ENCODE assay signal across 12 cellular contexts in genomic region chr11:62472063-62472884, GRCh38. TPM values are rescaled to one million over a fixed set of nuclear protein-coding genes. Genes with fewer than 3 reads are reported as not detected.
A peak's percentile ranks its signal among the peaks of the same experiment; 100 is the strongest.
DNase-seq lines count a peak whose midpoint lies in the region; ATAC-seq, FAIRE-seq and TF ChIP-seq lines count a peak whose summit lies in the region.
"Had no signal": no experiment of that assay in that cellular context is flagged by ENCODE, and none has a peak within 500 bp of the region (broad histone marks: within the 10 kb centered on the region; RNA-seq: fewer than 3 reads in every experiment).

No MANE protein-coding gene starts in this region.

- H3K4me1 ChIP-seq in fibroblast of lung (ENCODE audit: control insufficient read depth, extremely low read depth, insufficient read depth, low read length) (peaks cover 4% of the 10 kb centered on the region), psoas muscle (no peaks in the 10 kb centered on the region)
- H3K4me1 ChIP-seq: gastrocnemius medialis had no signal

- H2AFZ ChIP-seq in fibroblast of lung (ENCODE audit: low read length) = no peak overlapping the region

- DNase-seq in H54 (ENCODE audit: insufficient read length, low spot score) (peak; percentile 83), RPMI7951 (ENCODE audit: low read depth) (peak; percentile 80), fibroblast of lung (ENCODE audit: low read depth in 2 of 2) (peak; percentile 69 to 74), skeletal muscle cell (ENCODE audit: low read depth) (peak; percentile 24), ureter (ENCODE audit: low spot score) (no peak), HuH-7.5 (ENCODE audit: low spot score) (no peak), psoas muscle (no peak)
- DNase-seq: activated effector memory CD4-positive, alpha-beta T cell treated with anti-CD3 and anti-CD28 coated beads, Interleukin-2, amount 50 U/mL, for 16 hours; gastrocnemius medialis; NCI-H1417 had no signal

- TF ChIP-seq POLR2A in H54 (IDR thresholded peaks at IDR 0.05; ENCODE audit: low read depth, low read length) = no peak

- H3K27ac ChIP-seq in fibroblast of lung (ENCODE audit: insufficient read depth, low read length) (no peak overlapping the region), psoas muscle (no peak overlapping the region)
- H3K27ac ChIP-seq: gastrocnemius medialis had no signal

- intact Hi-C loops in psoas muscle (cut with DNase I) = no loop called here

- no peaks in the 10 kb centered on the region for H3K79me2 ChIP-seq in fibroblast of lung (ENCODE audit: control insufficient read depth, insufficient read depth, low read length)

- WGBS in psoas muscle, 3 donors = 85 to 90% (median 86%) methylated on average over 9 of the region's 9 CpGs

- no peak for FAIRE-seq in H54 (lab: Jason Lieb, UNC)

- H4K20me1 ChIP-seq in fibroblast of lung (ENCODE audit: control insufficient read depth, extremely low read depth, insufficient read depth, low read length) = no peaks in the 10 kb centered on the region

- H3K4me2 ChIP-seq in fibroblast of lung (ENCODE audit: extremely low read depth, insufficient read depth, low read length) = no peak overlapping the region

- no peak for ATAC-seq in GM18868 (IDR thresholded peaks at IDR 0.05; ENCODE audit: unreplicated experiment)
- ATAC-seq in psoas muscle = no peak
- ATAC-seq: gastrocnemius medialis had no signal

- H3K9me3 ChIP-seq in fibroblast of lung (ENCODE audit: control insufficient read depth, insufficient read depth, low read depth, low read length) (no peaks in the 10 kb centered on the region), psoas muscle (no peaks in the 10 kb centered on the region)
- H3K9me3 ChIP-seq: gastrocnemius medialis had no signal

- H3K4me3 ChIP-seq in fibroblast of lung (replicated peaks in 1 of 4; ENCODE audit: control extremely low read depth in 1 of 4, insufficient read depth in 1 of 4, low read depth in 3 of 4, low read length in 4 of 4) = no peak overlapping the region
- no peak overlapping the region for H3K4me3 ChIP-seq in skeletal muscle cell (ENCODE audit: low read depth, low read length)
- H3K4me3 ChIP-seq in psoas muscle = no peak overlapping the region
- H3K4me3 ChIP-seq: gastrocnemius medialis had no signal

- no peaks in the 10 kb centered on the region for H3K27me3 ChIP-seq in fibroblast of lung (ENCODE audit: control insufficient read depth, insufficient read depth, low read length)
- H3K27me3 ChIP-seq in psoas muscle (ENCODE audit: insufficient read depth in 3 of 3, low read length in 2 of 3) = no peaks in the 10 kb centered on the region
- H3K27me3 ChIP-seq: gastrocnemius medialis had no signal

- no peaks in the 10 kb centered on the region for H3K36me3 ChIP-seq in fibroblast of lung (ENCODE audit: control insufficient read depth, insufficient read depth, low read length)
- H3K36me3 ChIP-seq in psoas muscle (ENCODE audit: insufficient read depth in 1 of 2, low read depth in 1 of 2) = no peaks in the 10 kb centered on the region
- H3K36me3 ChIP-seq: gastrocnemius medialis had no signal

- H3K9ac ChIP-seq in fibroblast of lung (ENCODE audit: insufficient read depth, low read length) = no peak overlapping the region

- no peak for TF ChIP-seq CTCF in fibroblast of lung (conservative IDR thresholded peaks at IDR 0.05 in 1 of 2, IDR thresholded peaks at IDR 0.05 in 1 of 2; ENCODE audit: low read depth in 1 of 2, low read length in 2 of 2)
- TF ChIP-seq CTCF in psoas muscle (IDR thresholded peaks at IDR 0.05) = no peak

RNA-seq across cellular contexts. Expression of gene SCGB1A1, which starts 53.4 kb away (rescaled TPM):
- not detected in 2 replicates for total RNA-seq in RPMI7951 (2014; rRNA removed; shearing (Covaris generic))
- total RNA-seq in fibroblast of lung = not detected in 2 replicates
- polyA plus RNA-seq in fibroblast of lung = not detected in 2 replicates
- not detected in 2 replicates for polyA plus RNA-seq in fibroblast of lung (2012)
- not detected in 2 replicates for polyA minus RNA-seq in fibroblast of lung (ENCODE audit: low replicate concordance)
- total RNA-seq in ureter = not detected
- total RNA-seq in psoas muscle = not detected
- polyA plus RNA-seq in psoas muscle = under 1 TPM in 1 of 3 donors, not detected in 2; 0.35 TPM
- total RNA-seq: gastrocnemius medialis; T-helper 1 cell treated with Interleukin-12 subunit alpha and Interleukin-12 subunit beta and Interleukin-4 antibody, amounts not matched to agents 30 ng/mL and 1 ng/mL, for 36 hours had no signal

Comparison
In these comparisons a context has a peak if more than half of its experiments do, and no peak if none do; other contexts are left out.
1. DNase-seq: peak in H54 (single experiment), RPMI7951 (single experiment), fibroblast of lung (2 of 2) and skeletal muscle cell (single experiment); none in ureter (single experiment), HuH-7.5 (single experiment) and psoas muscle (0 of 2).